15 cellular contexts compared by ENCODE assay signal in the genomic region with DNA sequence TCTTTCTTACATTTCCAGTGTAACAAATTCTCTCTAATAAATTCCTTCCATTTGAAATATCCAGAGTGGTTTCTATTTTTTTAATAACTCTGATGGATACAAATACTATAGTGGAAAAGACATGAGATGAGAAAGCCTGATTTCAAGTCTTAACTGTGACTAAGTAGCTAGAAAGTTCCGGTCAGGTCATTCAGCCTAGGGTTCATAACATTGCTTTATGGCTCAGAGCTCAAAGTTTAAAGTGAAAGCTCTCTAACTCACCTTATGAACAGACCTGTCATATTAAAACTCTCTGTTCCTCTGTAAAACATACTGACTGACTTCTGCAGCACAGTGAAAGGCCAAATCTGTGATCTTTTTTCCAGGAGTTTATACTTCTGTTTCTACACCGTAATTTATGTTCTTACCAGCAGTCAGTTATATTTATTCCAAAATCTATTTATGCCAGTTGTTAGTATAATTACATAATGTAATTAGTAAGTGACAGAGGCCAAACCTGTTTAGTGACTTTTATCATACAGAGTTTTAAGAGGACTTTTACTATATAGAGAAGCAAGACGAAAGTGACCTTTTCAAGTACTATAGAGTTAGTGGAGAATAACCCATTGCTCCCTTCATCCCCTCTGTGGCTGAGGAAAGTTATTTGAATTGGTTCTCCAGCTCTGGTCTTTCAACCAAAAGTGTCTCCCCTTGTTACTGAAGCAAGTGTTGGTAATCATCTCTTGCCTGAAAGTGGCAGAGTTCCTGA.
DNase-seq lines count a peak whose midpoint lies in the region; ATAC-seq, FAIRE-seq and TF ChIP-seq lines count a peak whose summit lies in the region.
"Had no signal": no experiment of that assay in that cellular context is flagged by ENCODE, and none has a peak within 500 bp of the region (broad histone marks: within the 10 kb centered on the region; RNA-seq: fewer than 3 reads in every experiment).

No MANE protein-coding gene starts in this region.

- H3K9me3 ChIP-seq in mesenchymal stem cell (ENCODE audit: control insufficient read depth, low read length) (no peaks in the 10 kb centered on the region), upper lobe of right lung (no peaks in the 10 kb centered on the region)
- H3K9me3 ChIP-seq: Peyer's patch had no signal

- FAIRE-seq in D721Med (lab: Jason Lieb, UNC), result no peak

- no peaks in the 10 kb centered on the region for H3K27me3 Mint-ChIP-seq in WTC11 (ENCODE audit: low read depth)
- H3K27me3 Mint-ChIP-seq: CD4-positive, CD25-positive, alpha-beta regulatory T cell had no signal

- H3K9me3 Mint-ChIP-seq in WTC11, result no peaks in the 10 kb centered on the region
- H3K9me3 Mint-ChIP-seq: CD4-positive, CD25-positive, alpha-beta regulatory T cell; type B pancreatic cell had no signal

- H3K18ac ChIP-seq in mesenchymal stem cell (ENCODE audit: low read depth in 1 of 2, low read length in 2 of 2), result peak overlapping the region; percentile 72 to 90

- H3K36me3 ChIP-seq in mesenchymal stem cell (ENCODE audit: control insufficient read depth in 1 of 2, insufficient read depth in 2 of 2, low read depth in 1 of 2, low read length in 2 of 2) (no peaks in the 10 kb centered on the region), upper lobe of right lung (no peaks in the 10 kb centered on the region)
- H3K36me3 ChIP-seq: Peyer's patch, WERI-Rb-1 had no signal

- no peak overlapping the region for H2BK5ac ChIP-seq in mesenchymal stem cell (ENCODE audit: low read depth, low read length, poor library complexity, severe bottlenecking)

- H4K8ac ChIP-seq in mesenchymal stem cell (ENCODE audit: low read length), result peak overlapping the region; percentile 33

- intact Hi-C loops in upper lobe of right lung (cut with DNase I), result no loop called here

- H3K4me3 ChIP-seq in mesenchymal stem cell (ENCODE audit: insufficient read depth in 1 of 2, low read depth in 1 of 2, low read length in 2 of 2) (no peak overlapping the region), upper lobe of right lung (no peak overlapping the region)
- H3K4me3 ChIP-seq: Peyer's patch had no signal

- H3K4me1 ChIP-seq in mesenchymal stem cell (ENCODE audit: control insufficient read depth, insufficient read depth, low read depth, low read length) (no peaks in the 10 kb centered on the region), upper lobe of right lung (peaks cover 6% of the 10 kb centered on the region)
- H3K4me1 ChIP-seq: Peyer's patch had no signal

- POLR2A ChIA-PET in WTC11 (lab: Charles Lee), result no interaction called here

- ATAC-seq in GM19023 (IDR thresholded peaks at IDR 0.05; ENCODE audit: unreplicated experiment) (peak; percentile 79), GM21825 (IDR thresholded peaks at IDR 0.05; ENCODE audit: unreplicated experiment) (peak; percentile 57), HG03159 (IDR thresholded peaks at IDR 0.05; ENCODE audit: unreplicated experiment) (peak; percentile 84), upper lobe of right lung (no peak), WTC11 (no peak)

- H3K4me2 ChIP-seq in mesenchymal stem cell (ENCODE audit: low read length, poor library complexity, severe bottlenecking), result no peak overlapping the region

- 62% methylated on average over 2 of the region's 3 CpGs for WGBS in mesenchymal stem cell

- H3K4ac ChIP-seq in mesenchymal stem cell (ENCODE audit: low read depth in 1 of 2, low read length in 2 of 2), result no peak overlapping the region

- H3K9ac ChIP-seq in mesenchymal stem cell (ENCODE audit: low read length), result no peak overlapping the region

- CTCF ChIA-PET in WTC11 (lab: Charles Lee), result interaction anchor here (0.6 kb wide), 1 partner anchor 27 kb away, joined by 3 read pairs; no protein-coding TSS in a partner anchor

- H3K36me3 Mint-ChIP-seq in WTC11, result no peaks in the 10 kb centered on the region
- H3K36me3 Mint-ChIP-seq: CD4-positive, CD25-positive, alpha-beta regulatory T cell; type B pancreatic cell had no signal

- TF ChIP-seq CTCF in D721Med (IDR thresholded peaks at IDR 0.05; ENCODE audit: insufficient read depth, missing control alignments) (no peak), upper lobe of right lung (IDR thresholded peaks at IDR 0.05) (no peak), WTC11 (IDR thresholded peaks at IDR 0.05) (no peak)

- no peak overlapping the region for H3K4me3 Mint-ChIP-seq in WTC11
- H3K4me3 Mint-ChIP-seq: CD4-positive, CD25-positive, alpha-beta regulatory T cell; type B pancreatic cell had no signal

- H2AFZ ChIP-seq in mesenchymal stem cell (ENCODE audit: low read depth, low read length), result no peak overlapping the region

- H3K27ac ChIP-seq in mesenchymal stem cell (ENCODE audit: low read length, poor library complexity, severe bottlenecking), result no peak overlapping the region
- no peak overlapping the region for H3K27ac ChIP-seq in upper lobe of right lung
- H3K27ac ChIP-seq: Peyer's patch, WERI-Rb-1 had no signal

- H3K23ac ChIP-seq in mesenchymal stem cell (ENCODE audit: low read length in 2 of 2), result no peak overlapping the region

- H2BK15ac ChIP-seq in mesenchymal stem cell (ENCODE audit: low read depth, poor library complexity, severe bottlenecking), result no peak overlapping the region

- DNase-seq in mesenchymal stem cell (no peak), D721Med (ENCODE audit: insufficient read length, low spot score) (no peak), upper lobe of right lung (no peak), WTC11 (ENCODE audit: low spot score) (no peak), NCI-H774 (lab: John Stamatoyannopoulos, UW) (no peak)
- DNase-seq: CD4-positive, CD25-positive, alpha-beta regulatory T cell; kidney glomerular epithelial cell; NCI-H2029 treated with DMSO at 0.1 percent for 48 hours; nucleus accumbens; Peyer's patch; WERI-Rb-1 had no signal

- no peak overlapping the region for H2AK5ac ChIP-seq in mesenchymal stem cell (ENCODE audit: low read length, severe bottlenecking)

- H3K27me3 ChIP-seq in mesenchymal stem cell (ENCODE audit: control insufficient read depth in 1 of 2, insufficient read depth in 1 of 2, low read length in 2 of 2) (no peaks in the 10 kb centered on the region), upper lobe of right lung (no peaks in the 10 kb centered on the region)
- H3K27me3 ChIP-seq: Peyer's patch had no signal

- H3K27ac Mint-ChIP-seq in WTC11, result no peak overlapping the region
- H3K27ac Mint-ChIP-seq: CD4-positive, CD25-positive, alpha-beta regulatory T cell; type B pancreatic cell had no signal

- H2BK120ac ChIP-seq in mesenchymal stem cell (ENCODE audit: low read depth, low read length), result peak overlapping the region; percentile 9

- H3K79me1 ChIP-seq in mesenchymal stem cell (replicated peaks; ENCODE audit: low read length, poor library complexity, severe bottlenecking), result no peaks in the 10 kb centered on the region

- peaks cover 18% of the 10 kb centered on the region for H3K4me1 Mint-ChIP-seq in WTC11
- H3K4me1 Mint-ChIP-seq: CD4-positive, CD25-positive, alpha-beta regulatory T cell had no signal

- peak overlapping the region; percentile 62 for H4K91ac ChIP-seq in mesenchymal stem cell (ENCODE audit: low read length)

- peak overlapping the region; percentile 86 to 96 for H2BK12ac ChIP-seq in mesenchymal stem cell (ENCODE audit: low read length in 2 of 2)

- no peak overlapping the region for H3K14ac ChIP-seq in mesenchymal stem cell (ENCODE audit: low read length in 2 of 2)

TF ChIP-seq in WTC11, 78 proteins besides CTCF, POLR2A, EP300 and RAD21:
- TF ChIP-seq NFYB (CRISPR knock-in tag; conservative IDR thresholded peaks at IDR 0.05; ENCODE audit: low read depth) (no peak), ZBTB21 (CRISPR knock-in tag; IDR thresholded peaks at IDR 0.05; ENCODE audit: borderline replicate concordance) (no peak)

Comparison
In these comparisons a context has a peak if more than half of its experiments do, and no peak if none do; other contexts are left out.
1. ATAC-seq: peak in GM19023 (single experiment), GM21825 (single experiment) and HG03159 (single experiment); none in upper lobe of right lung (single experiment) and WTC11 (single experiment).